In the genomic region with DNA sequence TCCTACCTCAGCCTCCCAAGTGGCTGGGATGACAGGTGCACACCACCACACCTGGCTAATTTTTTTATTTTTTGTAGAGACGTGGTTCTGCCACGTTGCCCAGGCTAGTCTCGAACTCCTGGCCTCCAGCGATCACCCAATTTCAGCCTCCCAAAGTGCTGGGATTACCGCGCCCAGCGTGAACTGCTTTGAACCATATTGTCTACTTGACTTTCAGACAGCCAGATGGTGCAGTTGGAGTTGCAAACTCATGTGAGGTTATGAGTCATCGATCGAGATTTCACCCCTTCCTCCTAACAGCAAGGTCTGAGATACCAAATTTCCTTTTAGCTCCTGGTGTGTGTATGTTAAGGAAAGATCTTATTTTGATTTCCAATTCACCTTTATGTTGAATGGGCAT, we compare ENCODE assay signal across 9 cellular contexts. TPM values are rescaled to one million over a fixed set of nuclear protein-coding genes. Genes with fewer than 3 reads are reported as not detected.
DNase-seq lines count a peak whose midpoint lies in the region; ATAC-seq and TF ChIP-seq lines count a peak whose summit lies in the region.
"Had no signal": no experiment of that assay in that cellular context is flagged by ENCODE, and none has a peak within 500 bp of the region (broad histone marks: within the 10 kb centered on the region; RNA-seq: fewer than 3 reads in every experiment).

No MANE protein-coding gene starts in this region.

- H3K27me3 Mint-ChIP-seq in activated naive CD4-positive, alpha-beta T cell treated with anti-CD3 and anti-CD28 coated beads for 36 hours (ENCODE audit: low read depth) = no peaks in the 10 kb centered on the region
- no peaks in the 10 kb centered on the region for H3K27me3 Mint-ChIP-seq in activated T-helper 17 cell treated with anti-CD3 and anti-CD28 coated beads, Interleukin-2, amount 50 U/mL, for 72 hours
- H3K27me3 Mint-ChIP-seq: stimulated activated naive CD8-positive, alpha-beta T cell treated with anti-CD3 and anti-CD28 coated beads, Interleukin-15, Interleukin-2, amounts not matched to agents 100 ng/mL and 50 ng/mL, for 24 hours had no signal

- H3K4me1 ChIP-seq in hepatocyte (ENCODE audit: insufficient read depth) = peaks cover 15% of the 10 kb centered on the region

- no peak overlapping the region for H3K4me3 ChIP-seq in hepatocyte
- H3K4me3 ChIP-seq: ascending aorta had no signal

- H3K9me3 Mint-ChIP-seq in activated naive CD4-positive, alpha-beta T cell treated with anti-CD3 and anti-CD28 coated beads for 36 hours = no peaks in the 10 kb centered on the region
- no peaks in the 10 kb centered on the region for H3K9me3 Mint-ChIP-seq in activated T-helper 17 cell treated with anti-CD3 and anti-CD28 coated beads, Interleukin-2, amount 50 U/mL, for 72 hours
- H3K9me3 Mint-ChIP-seq: stimulated activated naive CD8-positive, alpha-beta T cell treated with anti-CD3 and anti-CD28 coated beads, Interleukin-15, Interleukin-2, amounts not matched to agents 100 ng/mL and 50 ng/mL, for 24 hours had no signal

- no peak for ATAC-seq in activated T-helper 17 cell treated with anti-CD3 and anti-CD28 coated beads, Interleukin-2, amount 50 U/mL, for 72 hours (replicated peaks)
- no peak for ATAC-seq in HG02642 (IDR thresholded peaks at IDR 0.05; ENCODE audit: poor library complexity, unreplicated experiment)

- no peak overlapping the region for H3K27ac Mint-ChIP-seq in activated naive CD4-positive, alpha-beta T cell treated with anti-CD3 and anti-CD28 coated beads for 36 hours
- no peak overlapping the region for H3K27ac Mint-ChIP-seq in activated T-helper 17 cell treated with anti-CD3 and anti-CD28 coated beads, Interleukin-2, amount 50 U/mL, for 72 hours
- H3K27ac Mint-ChIP-seq: stimulated activated naive CD8-positive, alpha-beta T cell treated with anti-CD3 and anti-CD28 coated beads, Interleukin-15, Interleukin-2, amounts not matched to agents 100 ng/mL and 50 ng/mL, for 24 hours had no signal

- peak; percentile 59 for DNase-seq in activated naive CD4-positive, alpha-beta T cell treated with anti-CD3 and anti-CD28 coated beads for 36 hours
- no peak for DNase-seq in activated naive CD4-positive, alpha-beta T cell treated with Interleukin-2 at 50 U/mL for 16 hours
- DNase-seq in renal cortical epithelial cell (ENCODE audit: low read depth) = peak; percentile 57
- DNase-seq in hepatocyte (ENCODE audit: low spot score) = no peak

- intact Hi-C loops in activated naive CD4-positive, alpha-beta T cell treated with anti-CD3 and anti-CD28 coated beads for 36 hours (cut with micrococcal nuclease) = loop anchor here (1.0 to 5.0 kb wide), 3 partner anchors 101 to 459 kb away; a partner anchor contains a TSS

- peaks cover 12% of the 10 kb centered on the region for H3K79me2 ChIP-seq in hepatocyte

- H3K9me2 ChIP-seq in hepatocyte (replicated peaks; ENCODE audit: insufficient read depth) = no peaks in the 10 kb centered on the region

- H3K4me2 ChIP-seq in hepatocyte = no peak overlapping the region

- CTCF ChIA-PET in activated naive CD4-positive, alpha-beta T cell treated with anti-CD3 and anti-CD28 coated beads for 36 hours (lab: Charles Lee) = interaction anchor here (0.8 to 0.9 kb wide), 3 partner anchors 15 to 103 kb away, joined by 3 to 4 read pairs (median 3); no protein-coding TSS in a partner anchor

- TF ChIP-seq CTCF in hepatocyte (IDR thresholded peaks at IDR 0.05; ENCODE audit: poor library complexity) = no peak

- no peaks in the 10 kb centered on the region for H3K27me3 ChIP-seq in hepatocyte
- H3K27me3 ChIP-seq: ascending aorta had no signal

- H4K20me1 ChIP-seq in hepatocyte (ENCODE audit: insufficient read depth, poor library complexity, severe bottlenecking) = no peaks in the 10 kb centered on the region

- no peak overlapping the region for H3K27ac ChIP-seq in hepatocyte
- H3K27ac ChIP-seq: ascending aorta, C4-2B had no signal

- no peaks in the 10 kb centered on the region for H3K36me3 Mint-ChIP-seq in activated naive CD4-positive, alpha-beta T cell treated with anti-CD3 and anti-CD28 coated beads for 36 hours (ENCODE audit: low read depth)
- no peaks in the 10 kb centered on the region for H3K36me3 Mint-ChIP-seq in activated T-helper 17 cell treated with anti-CD3 and anti-CD28 coated beads, Interleukin-2, amount 50 U/mL, for 72 hours (ENCODE audit: low read depth)

- no peak overlapping the region for H2AFZ ChIP-seq in hepatocyte

- H3K4me3 Mint-ChIP-seq in activated naive CD4-positive, alpha-beta T cell treated with anti-CD3 and anti-CD28 coated beads for 36 hours = peak overlapping the region; percentile 21
- H3K4me3 Mint-ChIP-seq in activated T-helper 17 cell treated with anti-CD3 and anti-CD28 coated beads, Interleukin-2, amount 50 U/mL, for 72 hours = peak overlapping the region; percentile 37
- H3K4me3 Mint-ChIP-seq: stimulated activated naive CD8-positive, alpha-beta T cell treated with anti-CD3 and anti-CD28 coated beads, Interleukin-15, Interleukin-2, amounts not matched to agents 100 ng/mL and 50 ng/mL, for 24 hours had no signal

- WGBS in hepatocyte (ENCODE audit: low lambda C conversion rate, missing lambda C conversion rate) = 91% methylated on average over 9 of the region's 9 CpGs

- H3K9me3 ChIP-seq in hepatocyte (ENCODE audit: low read depth) = no peaks in the 10 kb centered on the region
- H3K9me3 ChIP-seq: ascending aorta had no signal

- peaks cover 21% of the 10 kb centered on the region for H3K4me1 Mint-ChIP-seq in activated naive CD4-positive, alpha-beta T cell treated with anti-CD3 and anti-CD28 coated beads for 36 hours (ENCODE audit: low read depth)
- peaks cover 10% of the 10 kb centered on the region for H3K4me1 Mint-ChIP-seq in activated T-helper 17 cell treated with anti-CD3 and anti-CD28 coated beads, Interleukin-2, amount 50 U/mL, for 72 hours

- no peaks in the 10 kb centered on the region for H3K36me3 ChIP-seq in hepatocyte (replicated peaks; ENCODE audit: insufficient read depth, low read depth)
- H3K36me3 ChIP-seq: ascending aorta had no signal

RNA-seq across cellular contexts. Expression of a gene that starts 2.7 kb away (rescaled TPM):
- 1 to 10 TPM; 1.2 to 1.7 TPM for total RNA-seq in activated naive CD4-positive, alpha-beta T cell treated with anti-CD3 and anti-CD28 coated beads for 36 hours
- 1 to 10 TPM; 3.8 to 6.7 TPM for total RNA-seq in activated T-helper 17 cell treated with anti-CD3 and anti-CD28 coated beads, Interleukin-2, amount 50 U/mL, for 72 hours
- total RNA-seq in renal cortical epithelial cell = 10.1 and 19.4 TPM in 2 replicates
- total RNA-seq in hepatocyte = 6.2 and 8.7 TPM in 2 replicates
- 8.6 and 10.9 TPM in 2 replicates for polyA plus RNA-seq in hepatocyte

RNA-seq across cellular contexts. Expression of a gene that starts 12.3 kb away (rescaled TPM):
- not detected for total RNA-seq in activated naive CD4-positive, alpha-beta T cell treated with anti-CD3 and anti-CD28 coated beads for 36 hours
- total RNA-seq in activated T-helper 17 cell treated with anti-CD3 and anti-CD28 coated beads, Interleukin-2, amount 50 U/mL, for 72 hours = not detected
- total RNA-seq in renal cortical epithelial cell = not detected in 2 replicates
- not detected in 2 replicates for total RNA-seq in hepatocyte
- polyA plus RNA-seq in hepatocyte = 0.17 TPM in 1 of 2 replicates, not detected in the other
- total RNA-seq: ascending aorta had no signal

RNA-seq across cellular contexts. Expression of a gene that starts 24.6 kb away (rescaled TPM):
- not detected for total RNA-seq in activated naive CD4-positive, alpha-beta T cell treated with anti-CD3 and anti-CD28 coated beads for 36 hours
- total RNA-seq in activated T-helper 17 cell treated with anti-CD3 and anti-CD28 coated beads, Interleukin-2, amount 50 U/mL, for 72 hours = not detected
- total RNA-seq in renal cortical epithelial cell = 0.30 TPM in 1 of 2 replicates, not detected in the other
- 1.0 and 1.2 TPM in 2 replicates for total RNA-seq in hepatocyte
- 2.0 and 2.5 TPM in 2 replicates for polyA plus RNA-seq in hepatocyte
- total RNA-seq: ascending aorta had no signal

RNA-seq across cellular contexts. Expression of a gene that starts 38.4 kb away (rescaled TPM):
- total RNA-seq in activated naive CD4-positive, alpha-beta T cell treated with anti-CD3 and anti-CD28 coated beads for 36 hours = 10 to 100 TPM; 54.5 to 58.0 TPM
- 10 to 100 TPM; 49.0 to 61.8 TPM for total RNA-seq in activated T-helper 17 cell treated with anti-CD3 and anti-CD28 coated beads, Interleukin-2, amount 50 U/mL, for 72 hours
- total RNA-seq in renal cortical epithelial cell = 53.2 and 63.9 TPM in 2 replicates
- total RNA-seq in hepatocyte = 89.9 and 94.4 TPM in 2 replicates
- 98.7 and 122 TPM in 2 replicates for polyA plus RNA-seq in hepatocyte

RNA-seq across cellular contexts. Expression of a gene that starts 53.2 kb away (rescaled TPM):
- total RNA-seq in activated naive CD4-positive, alpha-beta T cell treated with anti-CD3 and anti-CD28 coated beads for 36 hours = 10 to 100 TPM; 29.3 to 32.1 TPM
- total RNA-seq in activated T-helper 17 cell treated with anti-CD3 and anti-CD28 coated beads, Interleukin-2, amount 50 U/mL, for 72 hours = 10 to 100 TPM; 42.6 to 48.9 TPM
- total RNA-seq in renal cortical epithelial cell (47.0 and 70.2 TPM in 2 replicates), hepatocyte (36.1 and 46.4 TPM in 2 replicates)
- 65.2 and 77.1 TPM in 2 replicates for polyA plus RNA-seq in hepatocyte

Comparison
In these comparisons a context has a peak if more than half of its experiments do, and no peak if none do; other contexts are left out.
1. DNase-seq: peak in activated naive CD4-positive, alpha-beta T cell treated with anti-CD3 and anti-CD28 coated beads for 36 hours (single experiment) and renal cortical epithelial cell (single experiment); none in activated naive CD4-positive, alpha-beta T cell treated with Interleukin-2 at 50 U/mL for 16 hours (single experiment) and hepatocyte (single experiment).